In genomic region chr12:32891956-32892355, GRCh38 we compare ENCODE assay signal across 14 cellular contexts. TPM values are rescaled to one million over a fixed set of nuclear protein-coding genes. Genes with fewer than 3 reads are reported as not detected.
DNase-seq lines count a peak whose midpoint lies in the region; ATAC-seq and TF ChIP-seq lines count a peak whose summit lies in the region.
"Had no signal": no experiment of that assay in that cellular context is flagged by ENCODE, and none has a peak within 500 bp of the region (broad histone marks: within the 10 kb centered on the region; RNA-seq: fewer than 3 reads in every experiment).

No MANE protein-coding gene starts in this region.

- no peak for ATAC-seq in activated T-helper 17 cell treated with anti-CD3 and anti-CD28 coated beads, Interleukin-2, amount 50 U/mL, for 72 hours (replicated peaks)
- ATAC-seq in GM21423 (IDR thresholded peaks at IDR 0.05; ENCODE audit: unreplicated experiment), result no peak
- ATAC-seq: pancreas had no signal

- TF ChIP-seq CTCF in HFFc6 (IDR thresholded peaks at IDR 0.05), result no peak

- peak overlapping the region; percentile 54 for H3K4me3 Mint-ChIP-seq in HFFc6
- no peak overlapping the region for H3K4me3 Mint-ChIP-seq in activated T-helper 17 cell treated with anti-CD3 and anti-CD28 coated beads, Interleukin-2, amount 50 U/mL, for 72 hours
- H3K4me3 Mint-ChIP-seq: activated naive CD4-positive, alpha-beta T cell treated with anti-CD3 and anti-CD28 coated beads for 36 hours had no signal

- peaks cover 4% of the 10 kb centered on the region for H3K9me3 Mint-ChIP-seq in HFFc6
- no peaks in the 10 kb centered on the region for H3K9me3 Mint-ChIP-seq in activated T-helper 17 cell treated with anti-CD3 and anti-CD28 coated beads, Interleukin-2, amount 50 U/mL, for 72 hours
- H3K9me3 Mint-ChIP-seq: activated naive CD4-positive, alpha-beta T cell treated with anti-CD3 and anti-CD28 coated beads for 36 hours had no signal

- H3K36me3 Mint-ChIP-seq in HFFc6 (ENCODE audit: low read depth), result no peaks in the 10 kb centered on the region
- H3K36me3 Mint-ChIP-seq in activated T-helper 17 cell treated with anti-CD3 and anti-CD28 coated beads, Interleukin-2, amount 50 U/mL, for 72 hours (ENCODE audit: low read depth), result no peaks in the 10 kb centered on the region

- H3K27ac Mint-ChIP-seq in HFFc6, result no peak overlapping the region
- H3K27ac Mint-ChIP-seq in activated T-helper 17 cell treated with anti-CD3 and anti-CD28 coated beads, Interleukin-2, amount 50 U/mL, for 72 hours, result no peak overlapping the region
- H3K27ac Mint-ChIP-seq: activated naive CD4-positive, alpha-beta T cell treated with anti-CD3 and anti-CD28 coated beads for 36 hours had no signal

- H3K27me3 Mint-ChIP-seq in HFFc6 (ENCODE audit: insufficient read depth), result peaks cover 8% of the 10 kb centered on the region
- H3K27me3 Mint-ChIP-seq in activated T-helper 17 cell treated with anti-CD3 and anti-CD28 coated beads, Interleukin-2, amount 50 U/mL, for 72 hours, result peaks cover 34% of the 10 kb centered on the region

- DNase-seq in A172 (ENCODE audit: low spot score), result peak; percentile 81
- no peak for DNase-seq in HFFc6
- DNase-seq in amniotic epithelial cell (ENCODE audit: low read depth), result peak; percentile 71
- peak; percentile 59 for DNase-seq in iPS-NIHi7 (ENCODE audit: extremely low spot score)
- DNase-seq in stimulated activated CD4-positive, alpha-beta T cell treated with anti-CD3 and anti-CD28 coated beads, Interleukin-4, amount 100 ng/mL, for 1 hour, result no peak
- no peak for DNase-seq in DMS153 (lab: John Stamatoyannopoulos, UW)
- DNase-seq: activated CD4-positive, CD25-positive, alpha-beta regulatory T cell; activated naive CD4-positive, alpha-beta T cell treated with anti-CD3 and anti-CD28 coated beads for 36 hours; NCI-H2081 treated with DMSO at 0.1 percent for 48 hours; pancreas; RPMI8226; tibial artery had no signal

- H3K4me1 Mint-ChIP-seq in HFFc6 (ENCODE audit: low read depth), result peaks cover 27% of the 10 kb centered on the region
- peaks cover 4% of the 10 kb centered on the region for H3K4me1 Mint-ChIP-seq in activated T-helper 17 cell treated with anti-CD3 and anti-CD28 coated beads, Interleukin-2, amount 50 U/mL, for 72 hours

RNA-seq across cellular contexts. Expression of gene PKP2, which starts 4.6 kb away (rescaled TPM):
- 57.3 and 70.7 TPM in 2 replicates for total RNA-seq in A172 (2014; rRNA removed; shearing (Covaris generic))
- under 1 TPM in 1 of 6 experiments, not detected in 5; 0.17 TPM for total RNA-seq in HFFc6 (2021; fragmentation: NEBNext Ultra II Directional; extraction: Animal tissue kit (Norgen Biotek cat#: 25700))
- total RNA-seq in activated T-helper 17 cell treated with anti-CD3 and anti-CD28 coated beads, Interleukin-2, amount 50 U/mL, for 72 hours, result not detected

Comparison
In these comparisons a context has a peak if more than half of its experiments do, and no peak if none do; other contexts are left out.
1. DNase-seq: peak in A172 (single experiment), amniotic epithelial cell (single experiment) and iPS-NIHi7 (single experiment); none in HFFc6 (single experiment), stimulated activated CD4-positive, alpha-beta T cell treated with anti-CD3 and anti-CD28 coated beads, Interleukin-4, amount 100 ng/mL, for 1 hour (single experiment) and DMS153 (single experiment).
2. RNA of gene PKP2, which starts 4.6 kb away (total RNA-seq): 57.3 to 70.7 TPM in A172; not detected in activated T-helper 17 cell treated with anti-CD3 and anti-CD28 coated beads, Interleukin-2, amount 50 U/mL, for 72 hours and 0.17 TPM in HFFc6; every median in the first group is over 10 times any median in the second.